In the genomic region with DNA sequence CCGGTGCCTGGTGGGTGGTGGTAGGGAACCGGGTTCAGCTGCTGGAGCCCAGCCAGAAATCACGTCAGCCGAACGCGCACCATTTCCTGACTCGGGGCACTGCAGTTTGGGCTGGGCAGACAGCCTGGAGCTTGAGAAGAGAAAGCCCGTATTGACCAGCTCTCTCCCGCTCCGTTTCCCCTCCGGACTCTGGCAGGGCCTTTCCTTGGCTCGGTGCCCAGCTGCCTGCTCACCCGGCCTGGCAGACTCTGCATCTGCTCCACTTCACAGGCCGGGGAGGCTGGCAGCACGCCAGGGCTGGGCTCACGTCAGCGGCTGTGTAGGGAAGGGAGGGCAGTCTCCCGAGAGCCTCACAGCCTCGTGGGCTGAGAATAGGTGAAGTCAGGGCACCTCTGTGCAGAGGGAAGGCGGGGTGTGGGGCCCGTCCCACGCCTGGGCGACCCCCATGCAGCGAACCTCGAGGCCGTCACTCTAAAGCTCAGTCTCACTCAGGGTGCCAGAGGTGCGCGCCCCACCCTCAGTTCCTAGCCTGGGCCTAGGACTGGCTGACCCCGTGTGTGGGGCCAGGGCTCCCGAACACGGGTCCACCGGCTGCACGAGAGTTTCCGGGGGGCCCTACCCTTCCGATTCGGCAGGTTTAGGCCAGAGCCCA, we compare ENCODE assay signal across 8 cellular contexts. TPM values are rescaled to one million over a fixed set of nuclear protein-coding genes. Genes with fewer than 3 reads are reported as not detected.
DNase-seq lines count a peak whose midpoint lies in the region; ATAC-seq and TF ChIP-seq lines count a peak whose summit lies in the region.

No MANE protein-coding gene starts in this region.

- no peak for TF ChIP-seq EP300 in suprapubic skin (IDR thresholded peaks at IDR 0.05)

- peak overlapping the region; percentile 54 for H3K4me2 ChIP-seq in osteoblast (ENCODE audit: insufficient read depth, low read length)

- ATAC-seq in HG03135 (IDR thresholded peaks at IDR 0.05; ENCODE audit: unreplicated experiment): no peak

- H3K36me3 ChIP-seq in osteoblast (ENCODE audit: insufficient read depth, low read length) (peaks cover 18% of the 10 kb centered on the region), suprapubic skin (no peaks in the 10 kb centered on the region)

- peak overlapping the region; percentile 72 for H2AFZ ChIP-seq in osteoblast (ENCODE audit: low read length)

- peaks cover 7% of the 10 kb centered on the region for H3K79me2 ChIP-seq in osteoblast (ENCODE audit: insufficient read depth, low read length)

- H3K4me1 ChIP-seq in osteoblast (ENCODE audit: insufficient read depth, low read length) (peaks cover 16% of the 10 kb centered on the region), suprapubic skin (peaks cover 30% of the 10 kb centered on the region)

- no peak for TF ChIP-seq POLR2A in suprapubic skin (IDR thresholded peaks at IDR 0.05)

- H3K4me3 ChIP-seq in foreskin fibroblast (ENCODE audit: low read depth in 1 of 2, low read length in 2 of 2): no peak overlapping the region
- H3K4me3 ChIP-seq in osteoblast (ENCODE audit: insufficient read depth, low read length): peak overlapping the region; percentile 49
- H3K4me3 ChIP-seq in suprapubic skin: peak overlapping the region; percentile 34

- 4% methylated on average over 17 of the region's 36 CpGs for WGBS in suprapubic skin

- H3K27ac ChIP-seq in osteoblast (ENCODE audit: low read depth, low read length): peak overlapping the region; percentile 90
- H3K27ac ChIP-seq in suprapubic skin: peak overlapping the region; percentile 78

- DNase-seq in CMK (ENCODE audit: low read depth) (peak; percentile 15), HPDE6-E6E7 (ENCODE audit: extremely low spot score) (peak; percentile 98), NOMO-1 treated with DMSO at 0.1 percent for 48 hours (lab: John Stamatoyannopoulos, UW; ENCODE audit: unreplicated experiment) (peak; percentile 38), foreskin fibroblast (peak; percentile 97 to 99), osteoblast (ENCODE audit: insufficient read length, low spot score, missing footprints) (peak; percentile 100), suprapubic skin (ENCODE audit: low spot score in 2 of 2) (peak; percentile 98)
- peak; percentile 83 for DNase-seq in activated effector memory CD4-positive, alpha-beta T cell treated with anti-CD3 and anti-CD28 coated beads, Interleukin-2, amount 50 U/mL, for 16 hours

- no peaks in the 10 kb centered on the region for H3K27me3 ChIP-seq in osteoblast (ENCODE audit: insufficient read depth, low read length)
- H3K27me3 ChIP-seq in suprapubic skin: no peaks in the 10 kb centered on the region

- H4K20me1 ChIP-seq in osteoblast (ENCODE audit: insufficient read depth, low read length): no peaks in the 10 kb centered on the region

- H3K9me3 ChIP-seq in osteoblast (ENCODE audit: low read depth, low read length) (no peaks in the 10 kb centered on the region), suprapubic skin (no peaks in the 10 kb centered on the region)

- no peak for TF ChIP-seq CTCF in foreskin fibroblast (IDR thresholded peaks at IDR 0.05; ENCODE audit: low read depth, low read length)
- TF ChIP-seq CTCF in osteoblast (IDR thresholded peaks at IDR 0.05; ENCODE audit: extremely low read depth, low read depth, low read length): no peak
- no peak for TF ChIP-seq CTCF in suprapubic skin (IDR thresholded peaks at IDR 0.05)

RNA-seq across cellular contexts. Expression of a gene that starts 59.1 kb away (rescaled TPM):
- total RNA-seq in osteoblast (not detected in 2 replicates), suprapubic skin (not detected)

Comparison
In these comparisons a context has a peak if more than half of its experiments do, and no peak if none do; other contexts are left out.
1. DNase-seq: peak in every context shown above with its lines; median percentile 100 in osteoblast; 98 in HPDE6-E6E7; 98 in foreskin fibroblast; 98 in suprapubic skin; 83 in activated effector memory CD4-positive, alpha-beta T cell treated with anti-CD3 and anti-CD28 coated beads, Interleukin-2, amount 50 U/mL, for 16 hours; 38 in NOMO-1 treated with DMSO at 0.1 percent for 48 hours; 15 in CMK.
2. H3K4me3 ChIP-seq: peak in osteoblast (single experiment) and suprapubic skin (single experiment); none in foreskin fibroblast (0 of 2).